ENCODE assay signal across 2 cellular contexts in the genomic region with DNA sequence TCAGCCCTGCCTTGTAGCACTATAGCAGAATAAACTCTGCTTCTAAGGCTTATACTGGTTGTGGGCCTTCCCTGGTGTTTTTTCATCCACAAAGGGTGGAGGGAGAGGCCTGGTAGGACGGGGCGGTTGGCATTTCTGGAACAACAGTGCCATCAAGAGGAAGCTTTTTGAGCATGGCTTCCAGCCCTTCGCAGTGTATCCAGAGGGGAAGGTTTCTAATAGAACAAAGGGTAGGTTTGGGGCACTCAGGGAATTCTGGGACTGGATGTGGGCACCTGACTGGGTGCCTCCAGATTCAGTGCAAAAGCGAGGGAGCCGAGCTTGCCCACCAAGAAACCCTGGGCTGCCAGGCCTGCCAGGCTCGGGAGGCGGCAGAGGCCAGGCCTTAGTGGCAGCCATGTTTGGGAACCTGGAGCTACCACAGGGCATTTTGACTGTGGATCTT.
A peak's percentile ranks its signal among the peaks of the same experiment; 100 is the strongest.
TF ChIP-seq lines count a peak whose summit lies in the region.

No MANE protein-coding gene starts in this region.

TF ChIP-seq in GM12878, 131 proteins besides CTCF, POLR2A, EP300 and RAD21 (continued from another document and continues in another):
- TF ChIP-seq, protein P1, sequence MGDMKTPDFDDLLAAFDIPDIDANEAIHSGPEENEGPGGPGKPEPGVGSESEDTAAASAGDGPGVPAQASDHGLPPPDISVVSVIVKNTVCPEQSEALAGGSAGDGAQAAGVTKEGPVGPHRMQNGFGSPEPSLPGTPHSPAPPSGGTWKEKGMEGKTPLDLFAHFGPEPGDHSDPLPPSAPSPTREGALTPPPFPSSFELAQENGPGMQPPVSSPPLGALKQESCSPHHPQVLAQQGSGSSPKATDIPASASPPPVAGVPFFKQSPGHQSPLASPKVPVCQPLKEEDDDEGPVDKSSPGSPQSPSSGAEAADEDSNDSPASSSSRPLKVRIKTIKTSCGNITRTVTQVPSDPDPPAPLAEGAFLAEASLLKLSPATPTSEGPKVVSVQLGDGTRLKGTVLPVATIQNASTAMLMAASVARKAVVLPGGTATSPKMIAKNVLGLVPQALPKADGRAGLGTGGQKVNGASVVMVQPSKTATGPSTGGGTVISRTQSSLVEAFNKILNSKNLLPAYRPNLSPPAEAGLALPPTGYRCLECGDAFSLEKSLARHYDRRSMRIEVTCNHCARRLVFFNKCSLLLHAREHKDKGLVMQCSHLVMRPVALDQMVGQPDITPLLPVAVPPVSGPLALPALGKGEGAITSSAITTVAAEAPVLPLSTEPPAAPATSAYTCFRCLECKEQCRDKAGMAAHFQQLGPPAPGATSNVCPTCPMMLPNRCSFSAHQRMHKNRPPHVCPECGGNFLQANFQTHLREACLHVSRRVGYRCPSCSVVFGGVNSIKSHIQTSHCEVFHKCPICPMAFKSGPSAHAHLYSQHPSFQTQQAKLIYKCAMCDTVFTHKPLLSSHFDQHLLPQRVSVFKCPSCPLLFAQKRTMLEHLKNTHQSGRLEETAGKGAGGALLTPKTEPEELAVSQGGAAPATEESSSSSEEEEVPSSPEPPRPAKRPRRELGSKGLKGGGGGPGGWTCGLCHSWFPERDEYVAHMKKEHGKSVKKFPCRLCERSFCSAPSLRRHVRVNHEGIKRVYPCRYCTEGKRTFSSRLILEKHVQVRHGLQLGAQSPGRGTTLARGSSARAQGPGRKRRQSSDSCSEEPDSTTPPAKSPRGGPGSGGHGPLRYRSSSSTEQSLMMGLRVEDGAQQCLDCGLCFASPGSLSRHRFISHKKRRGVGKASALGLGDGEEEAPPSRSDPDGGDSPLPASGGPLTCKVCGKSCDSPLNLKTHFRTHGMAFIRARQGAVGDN (IDR thresholded peaks at IDR 0.05): no peak
- TF ChIP-seq, protein P2, sequence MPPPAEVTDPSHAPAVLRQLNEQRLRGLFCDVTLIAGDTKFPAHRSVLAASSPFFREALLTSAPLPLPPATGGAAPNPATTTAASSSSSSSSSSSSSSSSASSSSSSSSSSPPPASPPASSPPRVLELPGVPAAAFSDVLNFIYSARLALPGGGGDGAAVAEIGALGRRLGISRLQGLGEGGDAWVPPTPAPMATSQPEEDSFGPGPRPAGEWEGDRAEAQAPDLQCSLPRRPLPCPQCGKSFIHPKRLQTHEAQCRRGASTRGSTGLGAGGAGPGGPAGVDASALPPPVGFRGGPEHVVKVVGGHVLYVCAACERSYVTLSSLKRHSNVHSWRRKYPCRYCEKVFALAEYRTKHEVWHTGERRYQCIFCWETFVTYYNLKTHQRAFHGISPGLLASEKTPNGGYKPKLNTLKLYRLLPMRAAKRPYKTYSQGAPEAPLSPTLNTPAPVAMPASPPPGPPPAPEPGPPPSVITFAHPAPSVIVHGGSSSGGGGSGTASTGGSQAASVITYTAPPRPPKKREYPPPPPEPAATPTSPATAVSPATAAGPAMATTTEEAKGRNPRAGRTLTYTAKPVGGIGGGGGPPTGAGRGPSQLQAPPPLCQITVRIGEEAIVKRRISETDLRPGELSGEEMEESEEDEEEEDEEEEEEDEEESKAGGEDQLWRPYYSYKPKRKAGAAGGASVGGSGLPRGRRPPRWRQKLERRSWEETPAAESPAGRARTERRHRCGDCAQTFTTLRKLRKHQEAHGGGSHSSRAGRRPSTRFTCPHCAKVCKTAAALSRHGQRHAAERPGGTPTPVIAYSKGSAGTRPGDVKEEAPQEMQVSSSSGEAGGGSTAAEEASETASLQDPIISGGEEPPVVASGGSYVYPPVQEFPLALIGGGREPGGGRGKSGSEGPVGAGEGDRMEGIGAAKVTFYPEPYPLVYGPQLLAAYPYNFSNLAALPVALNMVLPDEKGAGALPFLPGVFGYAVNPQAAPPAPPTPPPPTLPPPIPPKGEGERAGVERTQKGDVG (CRISPR knock-in tag; IDR thresholded peaks at IDR 0.05): no peak
- 0 out of 3 replicates have a peak, but pooled peaks of 1 of the 2 experiments have one; percentile 28 for TF ChIP-seq EGR1 (IDR thresholded peaks at IDR 0.05; ENCODE audit: borderline replicate concordance in 1 of 2, low read depth in 2 of 2, low read length in 2 of 2)
- no peak for TF ChIP-seq ASH2L (IDR thresholded peaks at IDR 0.05; ENCODE audit: borderline replicate concordance, low read depth)
- no peak for TF ChIP-seq IRF4 (IDR thresholded peaks at IDR 0.05; ENCODE audit: low read depth, low read length)
- no peak for TF ChIP-seq HDAC2 (IDR thresholded peaks at IDR 0.05)
- TF ChIP-seq YY1 (IDR thresholded peaks at IDR 0.05; ENCODE audit: low read depth, low read length): peak; percentile 80
- no peak for TF ChIP-seq SMAD5 (IDR thresholded peaks at IDR 0.05; ENCODE audit: low read depth)
- peak; percentile 29; the same call in 1 of the 2 replicates for TF ChIP-seq HCFC1 (IDR thresholded peaks at IDR 0.05; ENCODE audit: low read length)
- TF ChIP-seq DPF2 (IDR thresholded peaks at IDR 0.05): no peak
- TF ChIP-seq ZNF207 (IDR thresholded peaks at IDR 0.05; ENCODE audit: borderline replicate concordance): peak; percentile 58; the same call in 1 of the 2 replicates
- TF ChIP-seq, protein P3, sequence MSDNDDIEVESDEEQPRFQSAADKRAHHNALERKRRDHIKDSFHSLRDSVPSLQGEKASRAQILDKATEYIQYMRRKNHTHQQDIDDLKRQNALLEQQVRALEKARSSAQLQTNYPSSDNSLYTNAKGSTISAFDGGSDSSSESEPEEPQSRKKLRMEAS (IDR thresholded peaks at IDR 0.05; ENCODE audit: low read depth, low read length): no peak
- TF ChIP-seq, protein P4, sequence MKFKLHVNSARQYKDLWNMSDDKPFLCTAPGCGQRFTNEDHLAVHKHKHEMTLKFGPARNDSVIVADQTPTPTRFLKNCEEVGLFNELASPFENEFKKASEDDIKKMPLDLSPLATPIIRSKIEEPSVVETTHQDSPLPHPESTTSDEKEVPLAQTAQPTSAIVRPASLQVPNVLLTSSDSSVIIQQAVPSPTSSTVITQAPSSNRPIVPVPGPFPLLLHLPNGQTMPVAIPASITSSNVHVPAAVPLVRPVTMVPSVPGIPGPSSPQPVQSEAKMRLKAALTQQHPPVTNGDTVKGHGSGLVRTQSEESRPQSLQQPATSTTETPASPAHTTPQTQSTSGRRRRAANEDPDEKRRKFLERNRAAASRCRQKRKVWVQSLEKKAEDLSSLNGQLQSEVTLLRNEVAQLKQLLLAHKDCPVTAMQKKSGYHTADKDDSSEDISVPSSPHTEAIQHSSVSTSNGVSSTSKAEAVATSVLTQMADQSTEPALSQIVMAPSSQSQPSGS (IDR thresholded peaks at IDR 0.05; ENCODE audit: low read length): no peak
- peak; percentile 58 for TF ChIP-seq SMC3 (IDR thresholded peaks at IDR 0.05; ENCODE audit: borderline replicate concordance, low read length)
- TF ChIP-seq SIN3A (IDR thresholded peaks at IDR 0.05; ENCODE audit: low read depth, low read length): no peak
- no peak for TF ChIP-seq BCL11A (IDR thresholded peaks at IDR 0.05; ENCODE audit: low read depth, low read length)
- TF ChIP-seq, protein P5, sequence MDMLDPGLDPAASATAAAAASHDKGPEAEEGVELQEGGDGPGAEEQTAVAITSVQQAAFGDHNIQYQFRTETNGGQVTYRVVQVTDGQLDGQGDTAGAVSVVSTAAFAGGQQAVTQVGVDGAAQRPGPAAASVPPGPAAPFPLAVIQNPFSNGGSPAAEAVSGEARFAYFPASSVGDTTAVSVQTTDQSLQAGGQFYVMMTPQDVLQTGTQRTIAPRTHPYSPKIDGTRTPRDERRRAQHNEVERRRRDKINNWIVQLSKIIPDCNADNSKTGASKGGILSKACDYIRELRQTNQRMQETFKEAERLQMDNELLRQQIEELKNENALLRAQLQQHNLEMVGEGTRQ (IDR thresholded peaks at IDR 0.05; ENCODE audit: borderline replicate concordance, low read depth, low read length): no peak
- TF ChIP-seq NBN (IDR thresholded peaks at IDR 0.05): peak; percentile 37; the same call in 1 of the 2 replicates
- 0 out of 2 replicates have a peak, but pooled peaks have one; percentile 24 for TF ChIP-seq GABPA (IDR thresholded peaks at IDR 0.05; ENCODE audit: low read depth)

TF ChIP-seq in liver, 16 proteins besides CTCF, POLR2A, EP300 and RAD21 (continued from another document):
- TF ChIP-seq, protein P6, sequence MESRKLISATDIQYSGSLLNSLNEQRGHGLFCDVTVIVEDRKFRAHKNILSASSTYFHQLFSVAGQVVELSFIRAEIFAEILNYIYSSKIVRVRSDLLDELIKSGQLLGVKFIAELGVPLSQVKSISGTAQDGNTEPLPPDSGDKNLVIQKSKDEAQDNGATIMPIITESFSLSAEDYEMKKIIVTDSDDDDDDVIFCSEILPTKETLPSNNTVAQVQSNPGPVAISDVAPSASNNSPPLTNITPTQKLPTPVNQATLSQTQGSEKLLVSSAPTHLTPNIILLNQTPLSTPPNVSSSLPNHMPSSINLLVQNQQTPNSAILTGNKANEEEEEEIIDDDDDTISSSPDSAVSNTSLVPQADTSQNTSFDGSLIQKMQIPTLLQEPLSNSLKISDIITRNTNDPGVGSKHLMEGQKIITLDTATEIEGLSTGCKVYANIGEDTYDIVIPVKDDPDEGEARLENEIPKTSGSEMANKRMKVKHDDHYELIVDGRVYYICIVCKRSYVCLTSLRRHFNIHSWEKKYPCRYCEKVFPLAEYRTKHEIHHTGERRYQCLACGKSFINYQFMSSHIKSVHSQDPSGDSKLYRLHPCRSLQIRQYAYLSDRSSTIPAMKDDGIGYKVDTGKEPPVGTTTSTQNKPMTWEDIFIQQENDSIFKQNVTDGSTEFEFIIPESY (IDR thresholded peaks at IDR 0.05): no peak
- TF ChIP-seq YY1 (IDR thresholded peaks at IDR 0.05) (no peak), JUND (IDR thresholded peaks at IDR 0.05) (no peak), RXRA (IDR thresholded peaks at IDR 0.05) (peak in 1 of 2 donors; percentile 15), FOXA1 (IDR thresholded peaks at IDR 0.05) (no peak), HNF4G (IDR thresholded peaks at IDR 0.05) (no peak)
- TF ChIP-seq, protein P3 (IDR thresholded peaks at IDR 0.05): no peak
- TF ChIP-seq, protein P7, sequence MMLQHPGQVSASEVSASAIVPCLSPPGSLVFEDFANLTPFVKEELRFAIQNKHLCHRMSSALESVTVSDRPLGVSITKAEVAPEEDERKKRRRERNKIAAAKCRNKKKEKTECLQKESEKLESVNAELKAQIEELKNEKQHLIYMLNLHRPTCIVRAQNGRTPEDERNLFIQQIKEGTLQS (IDR thresholded peaks at IDR 0.05): peak; percentile 35
